In genomic region chr7:113085781-113086390, GRCh38 we compare ENCODE assay signal across 8 cellular contexts. TPM values are rescaled to one million over a fixed set of nuclear protein-coding genes. Genes with fewer than 3 reads are reported as not detected.
DNase-seq lines count a peak whose midpoint lies in the region; ATAC-seq and TF ChIP-seq lines count a peak whose summit lies in the region.

No MANE protein-coding gene starts in this region.

- no peaks in the 10 kb centered on the region for H3K4me1 ChIP-seq in GM23338 (ENCODE audit: insufficient read depth)
- H3K4me1 ChIP-seq in PC-9 (replicated peaks; ENCODE audit: insufficient read depth) = no peaks in the 10 kb centered on the region; the same call in 1 of the 2 replicates
- no peaks in the 10 kb centered on the region for H3K4me1 ChIP-seq in psoas muscle
- H3K4me1 ChIP-seq in adrenal gland (replicated peaks in 1 of 2) = peaks cover 0 to 10% of the 10 kb centered on the region in 2 donors

- DNase-seq in BJ (ENCODE audit: low read depth) (no peak), GM23338 (ENCODE audit: low spot score) (peak; percentile 20), PC-9 (no peak), psoas muscle (no peak), NCI-H1048 (lab: John Stamatoyannopoulos, UW) (no peak), adrenal gland (no peak), NCI-H1436 (lab: John Stamatoyannopoulos, UW) (no peak)

- H3K27ac Mint-ChIP-seq in GM23338 = no peak overlapping the region

- H3K27ac ChIP-seq in GM23338 (ENCODE audit: low read depth) (no peak overlapping the region), PC-9 (no peak overlapping the region), psoas muscle (no peak overlapping the region), adrenal gland (no peak overlapping the region)

- H3K36me3 Mint-ChIP-seq in GM23338 (ENCODE audit: low read depth) = no peaks in the 10 kb centered on the region

- H3K4me3 ChIP-seq in BJ (ENCODE audit: low read depth, low read length) (peak overlapping the region; percentile 55), GM23338 (peak overlapping the region; percentile 64), PC-9 (peak overlapping the region; percentile 65), psoas muscle (peak overlapping the region; percentile 64), adrenal gland (no peak overlapping the region)

- TF ChIP-seq CTCF in BJ (IDR thresholded peaks at IDR 0.05; ENCODE audit: insufficient read depth, low read depth, low read length) (no peak), GM23338 (conservative IDR thresholded peaks at IDR 0.05; ENCODE audit: low read depth in 2 of 2) (no peak), PC-9 (conservative IDR thresholded peaks at IDR 0.05) (no peak), psoas muscle (IDR thresholded peaks at IDR 0.05) (no peak), adrenal gland (IDR thresholded peaks at IDR 0.05) (no peak)

- H4K20me1 ChIP-seq in GM23338 (replicated peaks; ENCODE audit: insufficient read depth) = no peaks in the 10 kb centered on the region
- no peaks in the 10 kb centered on the region for H4K20me1 ChIP-seq in PC-9 (ENCODE audit: insufficient read depth)

- H3K36me3 ChIP-seq in BJ (ENCODE audit: control insufficient read depth, insufficient read depth, low read length) (no peaks in the 10 kb centered on the region), GM23338 (ENCODE audit: insufficient read depth) (no peaks in the 10 kb centered on the region), PC-9 (ENCODE audit: low read depth) (no peaks in the 10 kb centered on the region), psoas muscle (ENCODE audit: insufficient read depth in 1 of 2, low read depth in 1 of 2) (no peaks in the 10 kb centered on the region), adrenal gland (replicated peaks in 1 of 2) (no peaks in the 10 kb centered on the region)

- peak overlapping the region; percentile 70 for H3K4me3 Mint-ChIP-seq in GM23338

- peaks cover 17% of the 10 kb centered on the region; the same call in 2 of the 3 replicates for H3K4me1 Mint-ChIP-seq in GM23338

- H3K79me2 ChIP-seq in GM23338 (replicated peaks; ENCODE audit: insufficient read depth) (no peaks in the 10 kb centered on the region), PC-9 (ENCODE audit: low read depth) (no peaks in the 10 kb centered on the region)

- H2AFZ ChIP-seq in GM23338 (0 out of 2 replicates have a peak overlapping the region, but pooled peaks have one; percentile 57), PC-9 (peak overlapping the region; percentile 74)

- intact Hi-C loops in PC-9 (cut with micrococcal nuclease; ENCODE audit: unreplicated experiment) (no loop called here), psoas muscle (cut with DNase I) (no loop called here), adrenal gland (cut with DNase I) (no loop called here)

- H3K27me3 ChIP-seq in BJ (ENCODE audit: control insufficient read depth, insufficient read depth, low read length) (no peaks in the 10 kb centered on the region), GM23338 (ENCODE audit: insufficient read depth) (peaks cover 62% of the 10 kb centered on the region), PC-9 (ENCODE audit: insufficient read depth, low read depth) (peaks cover 7% of the 10 kb centered on the region; the same call in 1 of the 2 replicates), psoas muscle (ENCODE audit: insufficient read depth in 3 of 3, low read length in 2 of 3) (peaks cover 0 to 8% (median 2%) of the 10 kb centered on the region in 3 donors), adrenal gland (peaks cover 8% of the 10 kb centered on the region)

- WGBS in psoas muscle, 3 donors = 23 to 29% (median 23%) methylated on average over 16 of the region's 16 CpGs
- 13 to 33% (median 21%) methylated on average over 16 of the region's 16 CpGs for WGBS in adrenal gland, 4 donors

- TF ChIP-seq POLR2A in adrenal gland (IDR thresholded peaks at IDR 0.05) = no peak

- no peaks in the 10 kb centered on the region for H3K9me3 Mint-ChIP-seq in GM23338

- H3K9me3 ChIP-seq in PC-9 (ENCODE audit: insufficient read depth, low read depth) (no peaks in the 10 kb centered on the region), psoas muscle (no peaks in the 10 kb centered on the region), adrenal gland (replicated peaks in 1 of 3) (no peaks in the 10 kb centered on the region)

- BruUV-seq in PC-9 (replicated peaks; lab: Mats Ljungman, UMichigan) = no TSS peak

- H3F3A ChIP-seq in GM23338 (replicated peaks; ENCODE audit: low read depth) (no peaks in the 10 kb centered on the region), PC-9 (ENCODE audit: insufficient read depth, low read depth) (no peaks in the 10 kb centered on the region)

- peak; percentile 13 for ATAC-seq in GM23338
- ATAC-seq in esophagus mucosa = peak; percentile 10
- peak in 1 of 4 donors; percentile 21 for ATAC-seq in psoas muscle

- POLR2A ChIA-PET in BJ (lab: Charles Lee) = interaction anchor here (0.6 kb wide), 1 partner anchor 53 kb away, joined by 19 read pairs; no protein-coding TSS in a partner anchor
- POLR2A ChIA-PET in PC-9 (lab: Charles Lee; ENCODE audit: unreplicated experiment) = interaction anchor here (0.6 kb wide), 3 partner anchors 15 to 42 kb away, joined by 5 to 11 read pairs (median 8); no protein-coding TSS in a partner anchor

- peaks cover 24% of the 10 kb centered on the region for H3K27me3 Mint-ChIP-seq in GM23338 (ENCODE audit: insufficient read depth, low read depth, poor library complexity)

- CTCF ChIA-PET in BJ (lab: Yijun Ruan, JAX) (interaction anchor here (0.6 to 1.3 kb wide), 3 partner anchors 10 to 207 kb away, joined by 3 to 4 read pairs (median 4); no protein-coding TSS in a partner anchor), PC-9 (lab: Charles Lee) (interaction anchor here (0.7 to 0.9 kb wide), 2 partner anchors 74 to 77 kb away, joined by 4 to 6 read pairs; no protein-coding TSS in a partner anchor)

- H3K4me2 ChIP-seq in GM23338 = peak overlapping the region; percentile 92
- peak overlapping the region; percentile 93 for H3K4me2 ChIP-seq in PC-9

- no peaks in the 10 kb centered on the region for H3K9me2 ChIP-seq in GM23338 (ENCODE audit: insufficient read depth)
- H3K9me2 ChIP-seq in PC-9 (ENCODE audit: insufficient read depth) = no peaks in the 10 kb centered on the region

TF ChIP-seq in GM23338, 12 proteins besides CTCF, POLR2A, EP300 and RAD21 (continues in another document):
- TF ChIP-seq ETS1 (IDR thresholded peaks at IDR 0.05) (no peak), EZH2 (IDR thresholded peaks at IDR 0.05; ENCODE audit: low read depth, unreplicated experiment) (no peak), ZNF331 (CRISPR knock-in tag; IDR thresholded peaks at IDR 0.05; ENCODE audit: low read depth) (no peak), STAT1 (IDR thresholded peaks at IDR 0.05; ENCODE audit: unreplicated experiment) (no peak), NANOG (IDR thresholded peaks at IDR 0.05; ENCODE audit: borderline replicate concordance) (no peak)

RNA-seq across cellular contexts. Expression of gene GPR85, which starts 0.7 kb away (rescaled TPM):
- polyA plus RNA-seq in BJ (2011; rRNA removed) = 2.6 and 4.8 TPM in 2 replicates
- 1.1 and 1.5 TPM in 2 replicates for polyA minus RNA-seq in BJ (2011; rRNA and poly(A)+ RNA removed)
- total RNA-seq in GM23338 (2014; rRNA removed; shearing (Covaris generic)) = 0.35 and 0.47 TPM in 2 replicates
- polyA plus RNA-seq in GM23338 (2016; fragmentation: Nextera tagmentation; extraction: Ambion mirVana) = 0.16 TPM in 1 of 2 replicates, not detected in the other
- total RNA-seq in PC-9 (2021) = 0.30 and 0.65 TPM in 2 replicates
- 0.32 TPM for total RNA-seq in esophagus mucosa
- under 1 TPM in 2 of 4 donors, not detected in 2; 0.15 to 0.19 TPM for total RNA-seq in psoas muscle
- polyA plus RNA-seq in psoas muscle = under 1 TPM in 2 of 3 donors, not detected in 1; 0.09 to 0.19 TPM
- total RNA-seq in adrenal gland = 1 to 10 TPM in 3 of 8 donors, under 1 TPM in 4, not detected in 1; 0.46 to 1.6 (median 0.83) TPM
- 1 to 10 TPM; 1.1 to 2.3 (median 1.7) TPM for polyA plus RNA-seq in adrenal gland

RNA-seq across cellular contexts. Expression of gene SMIM30, which starts 32.5 kb away (rescaled TPM):
- polyA plus RNA-seq in BJ (2011; rRNA removed) (28.4 and 58.4 TPM in 2 replicates), GM23338 (2016; fragmentation: Nextera tagmentation; extraction: Ambion mirVana) (148 and 150 TPM in 2 replicates), psoas muscle (100 to 1,000 TPM in 1 of 3 donors, 10 to 100 TPM in 2; 56.2 to 115 (median 77.2) TPM), adrenal gland (100 to 1,000 TPM; 116 to 145 (median 134) TPM)
- 6.4 and 6.5 TPM in 2 replicates for polyA minus RNA-seq in BJ (2011; rRNA and poly(A)+ RNA removed)
- total RNA-seq in GM23338 (2014; rRNA removed; shearing (Covaris generic)) = 40.6 and 68.4 TPM in 2 replicates
- total RNA-seq in PC-9 (2021) (32.1 and 46.8 TPM in 2 replicates), esophagus mucosa (27.3 TPM), psoas muscle (10 to 100 TPM; 60.9 to 72.1 (median 65.6) TPM), adrenal gland (100 to 1,000 TPM in 1 of 8 donors, 10 to 100 TPM in 7; 44.4 to 106 (median 50.1) TPM)

Comparison
In these comparisons a context has a peak if more than half of its experiments do, and no peak if none do; other contexts are left out.
1. H3K4me3 ChIP-seq: peak in BJ (single experiment), GM23338 (single experiment), PC-9 (single experiment) and psoas muscle (single experiment); none in adrenal gland (0 of 4).